ENCODE assay signal across 17 cellular contexts in the genomic region with DNA sequence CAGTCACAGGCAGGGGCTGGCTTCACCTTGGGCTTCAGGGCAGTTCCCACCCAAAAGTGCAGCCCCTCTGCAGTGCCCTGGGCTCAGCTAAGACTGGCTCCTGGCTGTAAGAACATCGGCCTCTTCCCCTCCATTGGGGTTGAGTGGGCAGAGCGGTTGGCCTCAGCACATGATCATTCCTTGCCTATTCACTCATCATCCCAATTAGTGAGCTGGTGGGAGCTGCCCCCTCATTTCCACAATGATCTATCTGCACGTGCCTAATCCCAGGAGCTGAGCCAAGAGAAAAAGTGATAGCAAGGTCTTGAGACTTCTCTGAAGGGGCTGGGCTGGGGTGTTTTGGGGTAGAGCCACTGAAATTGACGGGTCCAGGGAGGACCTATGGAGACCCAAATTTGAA.
DNase-seq lines count a peak whose midpoint lies in the region; ATAC-seq and TF ChIP-seq lines count a peak whose summit lies in the region.
"Had no signal": no experiment of that assay in that cellular context is flagged by ENCODE, and none has a peak within 500 bp of the region (broad histone marks: within the 10 kb centered on the region; RNA-seq: fewer than 3 reads in every experiment).

No MANE protein-coding gene starts in this region.

- H4K91ac ChIP-seq in neuronal stem cell (ENCODE audit: low read depth, low read length, poor library complexity), result no peak overlapping the region

- no peaks in the 10 kb centered on the region for H3K27me3 Mint-ChIP-seq in activated naive CD8-positive, alpha-beta T cell treated with anti-CD3 and anti-CD28 coated beads for 36 hours

- ATAC-seq in GM18498 (IDR thresholded peaks at IDR 0.05; ENCODE audit: unreplicated experiment), result no peak

- H2BK120ac ChIP-seq in neuronal stem cell (ENCODE audit: low read depth, low read length), result no peak overlapping the region

- no peak overlapping the region for H3K27ac ChIP-seq in neuronal stem cell (replicated peaks; ENCODE audit: low read length)
- H3K27ac ChIP-seq: 22Rv1, sigmoid colon, upper lobe of right lung, WERI-Rb-1 had no signal

- peak overlapping the region; percentile 15 for H3K18ac ChIP-seq in neuronal stem cell (ENCODE audit: low read length)

- H3K4me3 ChIP-seq in neuronal stem cell (ENCODE audit: low read length in 2 of 2) (no peak overlapping the region), foreskin fibroblast (ENCODE audit: low read depth in 1 of 2, low read length in 2 of 2) (no peak overlapping the region)
- H3K4me3 ChIP-seq: sigmoid colon, upper lobe of right lung had no signal

- no peaks in the 10 kb centered on the region for H3K79me1 ChIP-seq in neuronal stem cell (ENCODE audit: low read depth, low read length)

- H4K8ac ChIP-seq in neuronal stem cell (ENCODE audit: low read depth, low read length), result no peak overlapping the region

- no peak overlapping the region for H2BK5ac ChIP-seq in neuronal stem cell (ENCODE audit: low read length)

- peaks cover 0 to 22% (median 0%) of the 10 kb centered on the region in 3 experiments for H3K27me3 ChIP-seq in neuronal stem cell (ENCODE audit: control insufficient read depth in 3 of 3, insufficient read depth in 3 of 3, low read depth in 1 of 3, low read length in 3 of 3)

- no peak overlapping the region for H3K14ac ChIP-seq in neuronal stem cell (ENCODE audit: low read length)

- peaks cover 22% of the 10 kb centered on the region for H3K9me3 Mint-ChIP-seq in activated naive CD8-positive, alpha-beta T cell treated with anti-CD3 and anti-CD28 coated beads for 36 hours

- H2AFZ ChIP-seq in neuronal stem cell (ENCODE audit: low read length), result no peak overlapping the region

- H3K23ac ChIP-seq in neuronal stem cell (ENCODE audit: low read depth, low read length, poor library complexity), result no peak overlapping the region

- H3K4me2 ChIP-seq in neuronal stem cell (ENCODE audit: insufficient read depth, low read length, poor library complexity, severe bottlenecking), result no peak overlapping the region

- no peak overlapping the region for H3K4me3 Mint-ChIP-seq in activated naive CD8-positive, alpha-beta T cell treated with anti-CD3 and anti-CD28 coated beads for 36 hours
- H3K4me3 Mint-ChIP-seq: nephron progenitor cell had no signal

- H3K4me1 Mint-ChIP-seq in activated naive CD8-positive, alpha-beta T cell treated with anti-CD3 and anti-CD28 coated beads for 36 hours, result peaks cover 72% of the 10 kb centered on the region

- no peak overlapping the region for H3K9ac ChIP-seq in neuronal stem cell (ENCODE audit: low read depth, low read length, poor library complexity)

- H3K9me3 ChIP-seq in neuronal stem cell (replicated peaks in 1 of 2; ENCODE audit: control insufficient read depth in 2 of 2, insufficient read depth in 1 of 2, low read depth in 1 of 2, low read length in 2 of 2), result no peaks in the 10 kb centered on the region
- H3K9me3 ChIP-seq: Caco-2, sigmoid colon, upper lobe of right lung had no signal

- H3K4me1 ChIP-seq in neuronal stem cell (ENCODE audit: control insufficient read depth in 2 of 2, insufficient read depth in 1 of 2, low read depth in 1 of 2, low read length in 2 of 2), result peaks cover 0 to 8% of the 10 kb centered on the region in 2 donors
- H3K4me1 ChIP-seq: Caco-2, sigmoid colon, upper lobe of right lung had no signal

- peak overlapping the region; percentile 81 for H2BK15ac ChIP-seq in neuronal stem cell (ENCODE audit: low read length)

- H2BK12ac ChIP-seq in neuronal stem cell (ENCODE audit: low read length), result no peak overlapping the region

- H3K36me3 ChIP-seq in neuronal stem cell (replicated peaks in 1 of 2; ENCODE audit: control insufficient read depth in 2 of 2, insufficient read depth in 2 of 2, low read length in 2 of 2), result no peaks in the 10 kb centered on the region
- H3K36me3 ChIP-seq: sigmoid colon, upper lobe of right lung, WERI-Rb-1 had no signal

- H3K27ac Mint-ChIP-seq in activated naive CD8-positive, alpha-beta T cell treated with anti-CD3 and anti-CD28 coated beads for 36 hours, result peak overlapping the region; percentile 71
- H3K27ac Mint-ChIP-seq: nephron progenitor cell had no signal

- peak overlapping the region; percentile 32 for H2AK5ac ChIP-seq in neuronal stem cell (ENCODE audit: low read depth, low read length)

- H3K36me3 Mint-ChIP-seq in activated naive CD8-positive, alpha-beta T cell treated with anti-CD3 and anti-CD28 coated beads for 36 hours, result peaks cover 16% of the 10 kb centered on the region

- TF ChIP-seq CTCF in foreskin fibroblast (IDR thresholded peaks at IDR 0.05; ENCODE audit: low read depth, low read length), result no peak

- no CpG with 5 or more reads among the region's 4 CpGs for WGBS in neuronal stem cell (ENCODE audit: extremely low coverage in 2 of 2, insufficient read length in 2 of 2, insufficient replicate concordance in 1 of 2), 2 donors

- H3K4ac ChIP-seq in neuronal stem cell (ENCODE audit: low read length), result no peak overlapping the region

- peak; percentile 50 for DNase-seq in DMS53 (lab: John Stamatoyannopoulos, UW)
- no peak for DNase-seq in DMS53 treated with DMSO at 0.1 percent for 48 hours (lab: John Stamatoyannopoulos, UW; ENCODE audit: unreplicated experiment)
- DNase-seq in EL, result peak; percentile 36
- DNase-seq in activated naive CD8-positive, alpha-beta T cell treated with anti-CD3 and anti-CD28 coated beads for 36 hours, result no peak
- no peak for DNase-seq in neuronal stem cell (ENCODE audit: low spot score)
- DNase-seq in foreskin fibroblast, result no peak
- DNase-seq in NCI-H187 (lab: John Stamatoyannopoulos, UW), result no peak
- DNase-seq: activated T-cell treated with anti-CD3 and anti-CD28 coated beads for 4 hours, Caco-2, cortex of kidney, NCI-H774, sigmoid colon, upper lobe of right lung had no signal

Comparison
In these comparisons a context has a peak if more than half of its experiments do, and no peak if none do; other contexts are left out.
1. DNase-seq: peak in DMS53 (single experiment) and EL (single experiment); none in DMS53 treated with DMSO at 0.1 percent for 48 hours (single experiment), activated naive CD8-positive, alpha-beta T cell treated with anti-CD3 and anti-CD28 coated beads for 36 hours (single experiment), neuronal stem cell (single experiment), foreskin fibroblast (0 of 2) and NCI-H187 (0 of 2).